In genomic region chr13:114078501-114079451, GRCh38 we compare ENCODE assay signal across 8 cellular contexts. TPM values are rescaled to one million over a fixed set of nuclear protein-coding genes. Genes with fewer than 3 reads are reported as not detected.
A peak's percentile ranks its signal among the peaks of the same experiment; 100 is the strongest.
DNase-seq lines count a peak whose midpoint lies in the region; TF ChIP-seq lines count a peak whose summit lies in the region.

No MANE protein-coding gene starts in this region.

- in situ Hi-C loops in astrocyte of the spinal cord (cut with HindIII; ENCODE audit: low sequenced_read_pairs), result no loop called here

- no peak for TF ChIP-seq CTCF in astrocyte of the spinal cord (IDR thresholded peaks at IDR 0.05; ENCODE audit: low read depth, low read length)

- DNase-seq in NCI-H748 (lab: John Stamatoyannopoulos, UW; ENCODE audit: unreplicated experiment) (peak; percentile 58), NCI-H748 treated with DMSO at 0.1 percent for 48 hours (lab: John Stamatoyannopoulos, UW) (no peak), astrocyte of the spinal cord (ENCODE audit: low read depth, low spot score) (peak; percentile 79), left kidney (ENCODE audit: low read depth, low spot score) (peak; percentile 57), epidermal melanocyte (ENCODE audit: insufficient read length, low spot score) (no peak), HK-2 (ENCODE audit: unreplicated experiment) (no peak), NCI-H2227 (lab: John Stamatoyannopoulos, UW; ENCODE audit: unreplicated experiment) (no peak)

- peaks cover 13% of the 10 kb centered on the region for H3K36me3 ChIP-seq in thymus (ENCODE audit: control insufficient read depth, insufficient read depth)

- H3K27me3 ChIP-seq in thymus (ENCODE audit: control insufficient read depth, insufficient read depth), result no peaks in the 10 kb centered on the region

- WGBS in thymus, result 94% methylated on average over 38 of the region's 38 CpGs

- H3K4me3 ChIP-seq in astrocyte of the spinal cord (ENCODE audit: low read depth, low read length) (no peak overlapping the region), thymus (ENCODE audit: low read length) (no peak overlapping the region)

- H3K4me1 ChIP-seq in thymus (ENCODE audit: control insufficient read depth, insufficient read depth, low read length), result no peaks in the 10 kb centered on the region

- peak overlapping the region; percentile 60 for H3K27ac ChIP-seq in thymus (ENCODE audit: low read depth)

- H3K9me3 ChIP-seq in thymus (ENCODE audit: control insufficient read depth), result no peaks in the 10 kb centered on the region

RNA-seq across cellular contexts. Expression of gene RASA3, which starts 53.6 kb away (rescaled TPM):
- 23.8 TPM for polyA plus RNA-seq in thymus

Comparison
In these comparisons a context has a peak if more than half of its experiments do, and no peak if none do; other contexts are left out.
1. DNase-seq: peak in NCI-H748 (single experiment), astrocyte of the spinal cord (single experiment) and left kidney (single experiment); none in NCI-H748 treated with DMSO at 0.1 percent for 48 hours (single experiment), epidermal melanocyte (single experiment), HK-2 (single experiment) and NCI-H2227 (single experiment).